ENCODE assay signal across 8 cellular contexts in the genomic region with DNA sequence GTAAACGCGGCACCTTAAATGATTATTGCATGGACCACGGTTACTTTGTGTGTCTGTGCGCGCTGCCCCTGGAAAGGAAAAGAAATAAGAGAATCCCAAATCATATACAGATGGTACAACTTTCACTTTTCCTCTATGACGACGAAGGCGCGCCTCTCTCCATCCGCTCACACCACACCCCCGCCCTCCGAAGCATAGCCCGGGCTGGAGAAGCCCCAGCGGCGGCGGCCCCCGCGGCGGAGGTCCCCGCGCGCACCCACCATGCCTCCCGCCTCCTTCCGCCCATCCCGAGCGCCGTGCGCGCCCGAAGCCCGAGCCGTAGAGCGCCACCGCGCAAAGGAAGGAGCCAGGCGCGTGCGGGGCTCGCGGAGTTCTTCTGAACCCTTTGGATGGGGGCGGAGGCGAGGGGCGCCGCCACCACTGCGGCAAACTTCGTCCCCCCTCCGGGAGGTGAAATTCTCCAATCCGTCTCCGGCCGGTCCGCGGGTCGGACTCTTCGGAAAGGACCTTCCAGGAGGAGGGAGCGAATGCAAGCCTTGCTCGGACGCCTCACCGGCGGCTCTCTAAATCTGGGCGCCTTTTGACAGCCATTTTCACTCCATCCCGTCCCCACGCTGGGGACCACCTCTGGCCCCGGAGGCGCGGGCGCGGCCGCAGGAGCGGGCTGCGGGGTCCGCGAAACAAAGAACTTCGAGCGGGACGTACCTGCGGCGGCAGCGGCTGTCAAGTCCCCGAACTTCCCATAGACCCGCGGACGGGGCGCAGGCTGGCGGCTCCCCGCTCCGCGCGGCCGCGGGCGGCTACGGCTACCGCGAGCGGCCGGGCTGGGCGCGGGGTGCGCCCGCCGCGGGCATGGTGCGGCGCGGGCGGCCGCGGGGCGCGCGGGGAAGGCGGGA. TPM values are rescaled to one million over a fixed set of nuclear protein-coding genes. Genes with fewer than 3 reads are reported as not detected.
A peak's percentile ranks its signal among the peaks of the same experiment; 100 is the strongest.
DNase-seq lines count a peak whose midpoint lies in the region; ATAC-seq, FAIRE-seq and TF ChIP-seq lines count a peak whose summit lies in the region.

No MANE protein-coding gene starts in this region.

- intact Hi-C loops in GM12878 (cut with micrococcal nuclease; ENCODE audit: unreplicated experiment): no loop called here
- intact Hi-C loops in PC-9 (cut with micrococcal nuclease; ENCODE audit: unreplicated experiment): no loop called here

- TF ChIP-seq POLR2A in GM12878 (IDR thresholded peaks at IDR 0.05; ENCODE audit: low read depth, low read length): no peak

- H3K36me3 ChIP-seq in BLaER1 (no peaks in the 10 kb centered on the region; the same call in 1 of the 2 replicates), HUES48 (ENCODE audit: control insufficient read depth, insufficient read depth, low read length) (no peaks in the 10 kb centered on the region), GM12878 (ENCODE audit: control insufficient read depth in 2 of 2, insufficient read depth in 2 of 2, low read length in 1 of 2) (no peaks in the 10 kb centered on the region), iPS-18a (ENCODE audit: control insufficient read depth, low read depth, low read length) (no peaks in the 10 kb centered on the region), skeletal muscle satellite cell (ENCODE audit: insufficient read depth, low read length) (no peaks in the 10 kb centered on the region), PC-9 (ENCODE audit: low read depth) (no peaks in the 10 kb centered on the region)

- no peaks in the 10 kb centered on the region for H3F3A ChIP-seq in PC-9 (ENCODE audit: insufficient read depth, low read depth)

- DNase-seq in GM12878 (ENCODE audit: low read depth, low spot score) (no peak), 8988T (no peak), PC-9 (no peak)

- H3K9me2 ChIP-seq in PC-9 (ENCODE audit: insufficient read depth): no peaks in the 10 kb centered on the region

- peak; percentile 28 for ATAC-seq in GM19438 (IDR thresholded peaks at IDR 0.05; ENCODE audit: low read depth, unreplicated experiment)
- ATAC-seq in GM12878: peak; percentile 47

- TF ChIP-seq CTCF in GM12878 (IDR thresholded peaks at IDR 0.05 in 2 of 3, conservative IDR thresholded peaks at IDR 0.05 in 1 of 3; ENCODE audit: control insufficient read depth in 2 of 3, extremely low read depth in 1 of 3, insufficient read depth in 1 of 3, low read depth in 3 of 3, low read length in 3 of 3) (no peak), PC-9 (conservative IDR thresholded peaks at IDR 0.05) (no peak)

- H3K79me2 ChIP-seq in GM12878 (ENCODE audit: control insufficient read depth, insufficient read depth, low read length): no peaks in the 10 kb centered on the region
- H3K79me2 ChIP-seq in PC-9 (ENCODE audit: low read depth): no peaks in the 10 kb centered on the region

- H3K27me3 ChIP-seq in BLaER1: no peaks in the 10 kb centered on the region
- peaks cover 44% of the 10 kb centered on the region for H3K27me3 ChIP-seq in HUES48 (ENCODE audit: control insufficient read depth, insufficient read depth, low read length)
- peaks cover 12 to 18% of the 10 kb centered on the region in 2 experiments for H3K27me3 ChIP-seq in GM12878 (replicated peaks in 1 of 2; ENCODE audit: control insufficient read depth in 2 of 2, insufficient read depth in 2 of 2, low read length in 1 of 2)
- peaks cover 49% of the 10 kb centered on the region for H3K27me3 ChIP-seq in iPS-18a (ENCODE audit: control insufficient read depth, insufficient read depth, low read length)
- no peaks in the 10 kb centered on the region for H3K27me3 ChIP-seq in skeletal muscle satellite cell (ENCODE audit: control insufficient read depth, insufficient read depth, low read length)
- peaks cover 61% of the 10 kb centered on the region for H3K27me3 ChIP-seq in PC-9 (ENCODE audit: insufficient read depth, low read depth)

- BruUV-seq in GM12878 (replicated peaks; lab: Mats Ljungman, UMichigan): no TSS peak
- BruUV-seq in PC-9 (replicated peaks; lab: Mats Ljungman, UMichigan): no TSS peak

- SMC1A ChIA-PET in GM12878 (lab: Charles Lee; ENCODE audit: uncharacterized antibody, unreplicated experiment): no interaction called here

- H3K4me2 ChIP-seq in BLaER1: peak overlapping the region; percentile 96
- H3K4me2 ChIP-seq in GM12878 (ENCODE audit: control insufficient read depth, insufficient read depth): peak overlapping the region; percentile 92
- H3K4me2 ChIP-seq in skeletal muscle satellite cell (ENCODE audit: low read length): peak overlapping the region; percentile 82
- H3K4me2 ChIP-seq in PC-9: no peak overlapping the region

- H4K20me1 ChIP-seq in BLaER1 (peaks cover 38% of the 10 kb centered on the region), GM12878 (ENCODE audit: control insufficient read depth, insufficient read depth) (no peaks in the 10 kb centered on the region), PC-9 (ENCODE audit: insufficient read depth) (no peaks in the 10 kb centered on the region)

- H3K4me3 ChIP-seq in BLaER1: peak overlapping the region; percentile 94
- peak overlapping the region; percentile 97 for H3K4me3 ChIP-seq in HUES48 (ENCODE audit: low read depth, low read length)
- peak overlapping the region; percentile 57 for H3K4me3 ChIP-seq in GM12878
- H3K4me3 ChIP-seq in iPS-18a (ENCODE audit: low read length): peak overlapping the region; percentile 95
- peak overlapping the region; percentile 96 for H3K4me3 ChIP-seq in skeletal muscle satellite cell (ENCODE audit: low read length)
- no peak overlapping the region for H3K4me3 ChIP-seq in PC-9

- peak overlapping the region; percentile 85 for H3K9ac ChIP-seq in BLaER1
- peak overlapping the region; percentile 43 for H3K9ac ChIP-seq in HUES48 (ENCODE audit: low read depth, low read length)
- no peak overlapping the region for H3K9ac ChIP-seq in GM12878 (ENCODE audit: control insufficient read depth, insufficient read depth, low read length)
- peak overlapping the region; percentile 59 for H3K9ac ChIP-seq in iPS-18a (ENCODE audit: low read length)
- peak overlapping the region; percentile 85 for H3K9ac ChIP-seq in skeletal muscle satellite cell (ENCODE audit: low read depth, low read length)

- RAD21 ChIA-PET in GM12878 (lab: Charles Lee; ENCODE audit: unreplicated experiment): no interaction called here

- H3K9me3 ChIP-seq in BLaER1 (no peaks in the 10 kb centered on the region), HUES48 (ENCODE audit: control insufficient read depth, insufficient read depth, low read length) (no peaks in the 10 kb centered on the region), GM12878 (replicated peaks; ENCODE audit: control insufficient read depth, insufficient read depth, low read length) (no peaks in the 10 kb centered on the region), iPS-18a (ENCODE audit: control insufficient read depth, low read depth, low read length) (no peaks in the 10 kb centered on the region), skeletal muscle satellite cell (replicated peaks; ENCODE audit: low read length) (no peaks in the 10 kb centered on the region), PC-9 (ENCODE audit: insufficient read depth, low read depth) (no peaks in the 10 kb centered on the region)

- H3K4me1 ChIP-seq in BLaER1 (peaks cover 27% of the 10 kb centered on the region), HUES48 (ENCODE audit: control insufficient read depth, insufficient read depth, low read length) (peaks cover 59% of the 10 kb centered on the region), GM12878 (ENCODE audit: control insufficient read depth, insufficient read depth, low read length) (no peaks in the 10 kb centered on the region; the same call in 1 of the 2 replicates), iPS-18a (ENCODE audit: control insufficient read depth, low read depth, low read length) (peaks cover 52% of the 10 kb centered on the region), skeletal muscle satellite cell (ENCODE audit: control insufficient read depth, insufficient read depth, low read length) (peaks cover 33% of the 10 kb centered on the region), PC-9 (replicated peaks; ENCODE audit: insufficient read depth) (no peaks in the 10 kb centered on the region)

- POLR2A ChIA-PET in GM12878 (lab: Charles Lee) (no interaction called here), PC-9 (lab: Charles Lee; ENCODE audit: unreplicated experiment) (no interaction called here)

- in situ Hi-C loops in GM12878 (cut with MboI): no loop called here

- peak overlapping the region; percentile 83 for H3K27ac ChIP-seq in BLaER1
- peak overlapping the region; percentile 94 for H3K27ac ChIP-seq in HUES48 (ENCODE audit: low read depth, low read length)
- no peak overlapping the region for H3K27ac ChIP-seq in GM12878 (ENCODE audit: control insufficient read depth, insufficient read depth)
- H3K27ac ChIP-seq in iPS-18a (ENCODE audit: low read length): no peak overlapping the region
- no peak overlapping the region for H3K27ac ChIP-seq in PC-9

- TF ChIP-seq EP300 in GM12878 (IDR thresholded peaks at IDR 0.05; ENCODE audit: borderline replicate concordance in 1 of 2, control insufficient read depth in 1 of 2, low read depth in 2 of 2, low read length in 2 of 2): no peak

- no peak for TF ChIP-seq RAD21 in GM12878 (IDR thresholded peaks at IDR 0.05; ENCODE audit: insufficient read depth, low read depth, low read length)

- WGBS in GM12878 (ENCODE audit: insufficient coverage, insufficient replicate concordance, low lambda C conversion rate, missing lambda C conversion rate): 18% methylated on average over 64 of the region's 112 CpGs

- no peak overlapping the region for H2AFZ ChIP-seq in GM12878 (ENCODE audit: control insufficient read depth, low read depth, low read length)
- no peak overlapping the region for H2AFZ ChIP-seq in PC-9

- no peak for FAIRE-seq in GM12878 (lab: Jason Lieb, UNC)

- CTCF ChIA-PET in GM12878 (lab: Yijun Ruan, JAX) (no interaction called here), PC-9 (lab: Charles Lee) (no interaction called here)

RNA-seq across cellular contexts. Expression of a gene that starts 0.5 kb away (rescaled TPM):
- total RNA-seq in GM12878 (2013; cell fraction: nucleolus; rRNA removed): not detected in 2 replicates
- not detected in 2 replicates for total RNA-seq in GM12878 (2014; rRNA removed)
- total RNA-seq in GM12878 (2014; rRNA removed; fragmentation: Illumina TruSeq; extraction: Trizol): not detected in 2 replicates
- total RNA-seq in GM12878 (2021): not detected in 2 replicates
- not detected for polyA plus RNA-seq in GM12878 (2011; ENCODE audit: low read depth)
- polyA plus RNA-seq in GM12878 (2011; rRNA removed): not detected in 2 replicates
- not detected in 2 replicates for polyA plus RNA-seq in GM12878 (2011; cell fraction: cytosol; rRNA removed)
- polyA plus RNA-seq in GM12878 (2011; cell fraction: nucleus; rRNA removed): 0.03 TPM in 1 of 2 replicates, not detected in the other
- polyA plus RNA-seq in GM12878 (2012): not detected in 2 replicates
- polyA plus RNA-seq in GM12878 (2014; fragmentation: Illumina TruSeq; extraction: Trizol): 0.01 and 0.03 TPM in 2 replicates
- polyA plus RNA-seq in GM12878 (2014; fragmentation: Nextera tagmentation; extraction: Ambion mirVana): not detected
- not detected in 2 replicates for polyA plus RNA-seq in GM12878 (2014; rRNA removed)
- polyA plus RNA-seq in GM12878 (2016; fragmentation: Nextera tagmentation; extraction: Ambion mirVana): under 1 TPM in 1 of 2 experiments, not detected in 1; 0.01 TPM
- polyA minus RNA-seq in GM12878 (2011; rRNA and poly(A)+ RNA removed): not detected in 2 replicates
- polyA minus RNA-seq in GM12878 (2011; cell fraction: cytosol; rRNA and poly(A)+ RNA removed): not detected in 2 replicates
- polyA minus RNA-seq in GM12878 (2011; cell fraction: nucleus; rRNA and poly(A)+ RNA removed): not detected in 2 replicates
- total RNA-seq in skeletal muscle satellite cell (2012; rRNA removed): 2.8 and 3.1 TPM in 2 replicates
- not detected in 2 replicates for total RNA-seq in PC-9 (2021)

Comparison
In these comparisons a context has a peak if more than half of its experiments do, and no peak if none do; other contexts are left out.
1. H3K27ac ChIP-seq: peak in BLaER1 (single experiment) and HUES48 (single experiment); none in GM12878 (single experiment), iPS-18a (single experiment) and PC-9 (single experiment).